ENCODE assay signal across 16 cellular contexts in genomic region chr6:23245559-23245958, GRCh38.
"Had no signal": no experiment of that assay in that cellular context is flagged by ENCODE, and none has a peak within 500 bp of the region (broad histone marks: within the 10 kb centered on the region; RNA-seq: fewer than 3 reads in every experiment).

No MANE protein-coding gene starts in this region.

- H3K4me2 ChIP-seq: neural progenitor cell had no signal

- ATAC-seq: activated T-cell treated with anti-CD3 and anti-CD28 coated beads, Interleukin-2, amount 50 U/mL, for 72 hours; body of pancreas; effector memory CD8-positive, alpha-beta T cell; gastrocnemius medialis; T-cell had no signal

- DNase-seq: activated CD4-positive, alpha-beta memory T cell treated with anti-CD3 and anti-CD28 coated beads, Interleukin-2, amount 10 ng/mL, durations not matched to agents 7 days and 5 days; activated naive CD4-positive, alpha-beta T cell; activated T-cell treated with anti-CD3 and anti-CD28 coated beads, Interleukin-2, amount 50 U/mL, for 72 hours; body of pancreas; effector memory CD8-positive, alpha-beta T cell; gastrocnemius medialis; kidney; retina; T-cell; T1000; tibial artery had no signal

- H3K27me3 ChIP-seq: body of pancreas, gastrocnemius medialis, neural progenitor cell, tibial artery had no signal

- H3K79me2 ChIP-seq: parathyroid adenoma had no signal

- H3K4me1 ChIP-seq: body of pancreas, gastrocnemius medialis, neural progenitor cell, parathyroid adenoma, tibial artery had no signal

- H3K9me3 ChIP-seq: body of pancreas, gastrocnemius medialis, tibial artery had no signal

- H2AFZ ChIP-seq: neural progenitor cell, parathyroid adenoma had no signal

- H3K27ac ChIP-seq: body of pancreas, epithelial cell of prostate, gastrocnemius medialis, neural progenitor cell, parathyroid adenoma, skin epidermis, tibial artery, VCaP had no signal

- H3K9ac ChIP-seq: neural progenitor cell, parathyroid adenoma had no signal

- H3K36me3 ChIP-seq: gastrocnemius medialis, neural progenitor cell, tibial artery had no signal

- H3K4me3 ChIP-seq: body of pancreas, gastrocnemius medialis, neural progenitor cell, skin epidermis, tibial artery had no signal
